In genomic region chr6:56814308-56814707, GRCh38 we compare ENCODE assay signal across 12 cellular contexts.
DNase-seq lines count a peak whose midpoint lies in the region; ATAC-seq, FAIRE-seq and TF ChIP-seq lines count a peak whose summit lies in the region.
"Had no signal": no experiment of that assay in that cellular context is flagged by ENCODE, and none has a peak within 500 bp of the region (broad histone marks: within the 10 kb centered on the region; RNA-seq: fewer than 3 reads in every experiment).

No MANE protein-coding gene starts in this region.

- intact Hi-C loops in CD8-positive, alpha-beta T cell (cut with DNase I, micrococcal nuclease), result no loop called here

- no peak for TF ChIP-seq POLR2A in H54 (IDR thresholded peaks at IDR 0.05; ENCODE audit: low read depth, low read length)

- CTCF ChIA-PET in CD8-positive, alpha-beta T cell (lab: Charles Lee), result no interaction called here

- ATAC-seq in GM18511 (IDR thresholded peaks at IDR 0.05; ENCODE audit: unreplicated experiment) (peak; percentile 57), GM18520 (IDR thresholded peaks at IDR 0.05; ENCODE audit: unreplicated experiment) (no peak)
- ATAC-seq in CD8-positive, alpha-beta T cell, result no peak
- ATAC-seq: gastroesophageal sphincter had no signal

- no peak overlapping the region for H2AFZ ChIP-seq in neural progenitor cell (replicated peaks)

- H3K36me3 Mint-ChIP-seq in neural progenitor cell, result peaks cover 2% of the 10 kb centered on the region
- H3K36me3 Mint-ChIP-seq in CD8-positive, alpha-beta T cell, result no peaks in the 10 kb centered on the region

- no peak for DNase-seq in H54 (ENCODE audit: insufficient read length, low spot score)
- peak; percentile 56 for DNase-seq in RPMI8226
- no peak for DNase-seq in neural progenitor cell (ENCODE audit: low spot score)
- DNase-seq in small intestine, result no peak
- no peak for DNase-seq in CD8-positive, alpha-beta T cell
- no peak for DNase-seq in GM19238 (ENCODE audit: insufficient read length, low spot score)
- DNase-seq: left cardiac atrium had no signal

- H3F3A ChIP-seq in neural progenitor cell (ENCODE audit: low read depth), result peaks cover 33% of the 10 kb centered on the region

- peak overlapping the region; percentile 74 for H3K27ac ChIP-seq in neural progenitor cell
- H3K27ac ChIP-seq in small intestine (ENCODE audit: low read depth in 1 of 2, low read length in 1 of 2), result no peak overlapping the region
- H3K27ac ChIP-seq in CD8-positive, alpha-beta T cell (ENCODE audit: low read depth, low read length), result no peak overlapping the region
- H3K27ac ChIP-seq: C4-2B had no signal

- FAIRE-seq in H54 (lab: Jason Lieb, UNC), result peak; percentile 43
- FAIRE-seq in small intestine (lab: Jason Lieb, UNC), result no peak

- H3K4me3 ChIP-seq in neural progenitor cell (no peak overlapping the region), small intestine (ENCODE audit: low read depth in 1 of 2, low read length in 2 of 2) (no peak overlapping the region)
- no peak overlapping the region for H3K4me3 ChIP-seq in CD8-positive, alpha-beta T cell (ENCODE audit: low read depth, low read length)
- H3K4me3 ChIP-seq: gastroesophageal sphincter had no signal

- no peaks in the 10 kb centered on the region for H3K27me3 ChIP-seq in neural progenitor cell
- H3K27me3 ChIP-seq in small intestine (ENCODE audit: control insufficient read depth in 2 of 2, insufficient read depth in 2 of 2, low read length in 2 of 2), result no peaks in the 10 kb centered on the region
- H3K27me3 ChIP-seq in CD8-positive, alpha-beta T cell (ENCODE audit: insufficient read depth, low read length), result no peaks in the 10 kb centered on the region
- H3K27me3 ChIP-seq: gastroesophageal sphincter had no signal

- no peaks in the 10 kb centered on the region for H3K27me3 Mint-ChIP-seq in neural progenitor cell (ENCODE audit: insufficient read depth, low read depth)
- no peaks in the 10 kb centered on the region for H3K27me3 Mint-ChIP-seq in CD8-positive, alpha-beta T cell (ENCODE audit: low read depth)

- H3K9me3 ChIP-seq in neural progenitor cell (ENCODE audit: low read depth), result no peaks in the 10 kb centered on the region
- no peaks in the 10 kb centered on the region for H3K9me3 ChIP-seq in small intestine (ENCODE audit: control insufficient read depth, low read depth)
- no peaks in the 10 kb centered on the region for H3K9me3 ChIP-seq in CD8-positive, alpha-beta T cell (ENCODE audit: low read length)
- H3K9me3 ChIP-seq: gastroesophageal sphincter had no signal

- peaks cover 38% of the 10 kb centered on the region for H3K4me1 ChIP-seq in neural progenitor cell
- no peaks in the 10 kb centered on the region for H3K4me1 ChIP-seq in small intestine (ENCODE audit: control insufficient read depth in 2 of 2, insufficient read depth in 1 of 2, low read depth in 1 of 2, low read length in 1 of 2)
- no peaks in the 10 kb centered on the region for H3K4me1 ChIP-seq in CD8-positive, alpha-beta T cell (ENCODE audit: insufficient read depth, low read length)

- POLR2A ChIA-PET in CD8-positive, alpha-beta T cell (lab: Charles Lee), result no interaction called here

- peak overlapping the region; percentile 52 for H3K4me2 ChIP-seq in neural progenitor cell

- TF ChIP-seq CTCF in neural progenitor cell (IDR thresholded peaks at IDR 0.05), result no peak
- TF ChIP-seq CTCF in CD8-positive, alpha-beta T cell (IDR thresholded peaks at IDR 0.05), result no peak

- peaks cover 29% of the 10 kb centered on the region for H3K4me1 Mint-ChIP-seq in neural progenitor cell
- H3K4me1 Mint-ChIP-seq in CD8-positive, alpha-beta T cell (ENCODE audit: low read depth), result no peaks in the 10 kb centered on the region

- H3K9ac ChIP-seq in neural progenitor cell, result no peak overlapping the region

- peaks cover 96% of the 10 kb centered on the region for H3K79me2 ChIP-seq in neural progenitor cell (ENCODE audit: low read depth)

- WGBS in small intestine, 3 donors, result 59 to 68% (median 67%) methylated on average over 3 of the region's 3 CpGs

- peak overlapping the region; percentile 2 for H3K4me3 Mint-ChIP-seq in neural progenitor cell
- H3K4me3 Mint-ChIP-seq in CD8-positive, alpha-beta T cell, result no peak overlapping the region
- H3K4me3 Mint-ChIP-seq: neural crest cell had no signal

- no peaks in the 10 kb centered on the region for H3K9me3 Mint-ChIP-seq in neural progenitor cell
- H3K9me3 Mint-ChIP-seq in CD8-positive, alpha-beta T cell, result no peaks in the 10 kb centered on the region
- H3K9me3 Mint-ChIP-seq: neural crest cell had no signal

- peaks cover 90% of the 10 kb centered on the region for H4K20me1 ChIP-seq in neural progenitor cell (ENCODE audit: low read depth)

- no peaks in the 10 kb centered on the region for H3K36me3 ChIP-seq in neural progenitor cell
- no peaks in the 10 kb centered on the region for H3K36me3 ChIP-seq in small intestine (ENCODE audit: control insufficient read depth in 2 of 2, insufficient read depth in 2 of 2, low read length in 2 of 2)
- no peaks in the 10 kb centered on the region for H3K36me3 ChIP-seq in CD8-positive, alpha-beta T cell (ENCODE audit: insufficient read depth, low read length)
- H3K36me3 ChIP-seq: gastroesophageal sphincter had no signal

- H3K27ac Mint-ChIP-seq in neural progenitor cell, result no peak overlapping the region
- no peak overlapping the region for H3K27ac Mint-ChIP-seq in CD8-positive, alpha-beta T cell
